In the genomic region with DNA sequence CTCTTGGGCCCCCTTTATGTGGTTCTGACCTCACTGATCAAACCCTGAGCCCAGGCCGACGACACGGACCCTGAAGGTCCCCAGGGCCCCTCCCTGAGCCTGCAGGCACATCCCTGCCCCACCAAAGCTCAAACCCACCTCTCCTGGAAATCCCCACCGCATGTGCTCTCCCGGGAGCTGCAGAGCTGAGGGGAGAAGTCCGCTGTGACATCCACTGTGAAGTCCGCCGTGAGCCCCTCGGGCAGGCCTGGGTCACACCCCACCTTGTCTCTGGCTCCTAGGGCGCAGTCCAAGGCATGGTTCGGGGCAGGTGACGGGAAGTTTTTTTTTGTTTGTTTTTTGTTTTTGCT, we compare ENCODE assay signal across 19 cellular contexts.
"Had no signal": no experiment of that assay in that cellular context is flagged by ENCODE, and none has a peak within 500 bp of the region (broad histone marks: within the 10 kb centered on the region; RNA-seq: fewer than 3 reads in every experiment).

No MANE protein-coding gene starts in this region.

- H3K36me3 ChIP-seq: ascending aorta, brain microvascular endothelial cell, tibial artery, WERI-Rb-1 had no signal

- H3K4me1 ChIP-seq: ascending aorta, foreskin keratinocyte, tibial artery had no signal

- H3K4me2 ChIP-seq: hepatocyte had no signal

- FAIRE-seq: colon, TTC549 had no signal

- DNase-seq: activated CD4-positive, alpha-beta T cell treated with anti-CD3 and anti-CD28 coated beads, Interleukin-2, amount 50 U/mL, for 1 hour; activated CD4-positive, CD25-positive, alpha-beta regulatory T cell treated with anti-CD3 and anti-CD28 coated beads, Interleukin-2, amount 50 U/mL, for 72 hours; activated CD8-positive, alpha-beta T cell treated with anti-CD3 and anti-CD28 coated beads, Interleukin-2, amount 10 ng/mL, durations not matched to agents 7 days and 5 days; activated gamma-delta T cell; brain microvascular endothelial cell; central memory CD4-positive, alpha-beta T cell; effector memory CD4-positive, alpha-beta T cell; foreskin keratinocyte; mesenchymal stem cell; occipital lobe; stimulated activated CD4-positive, alpha-beta T cell treated with anti-CD3 and anti-CD28 coated beads, Interleukin-4, amount 100 ng/mL, for 4 hours; substantia nigra; T-helper 1 cell; tibial artery; WERI-Rb-1 had no signal

- ATAC-seq: activated CD8-positive, alpha-beta T cell treated with anti-CD3 and anti-CD28 coated beads, Interleukin-2, amount 10 ng/mL, durations not matched to agents 7 days and 5 days; foreskin keratinocyte had no signal

- H2AFZ ChIP-seq: hepatocyte had no signal

- H3K4me3 ChIP-seq: ascending aorta, hepatocyte, tibial artery had no signal

- H3K27ac ChIP-seq: ascending aorta, brain microvascular endothelial cell, foreskin keratinocyte, hepatocyte, tibial artery, WERI-Rb-1 had no signal

- H3K9me3 ChIP-seq: ascending aorta had no signal

- H3K27me3 ChIP-seq: ascending aorta, brain microvascular endothelial cell, hepatocyte had no signal

- H3K79me2 ChIP-seq: hepatocyte had no signal
